Comparison of ENCODE assay signal across 8 cellular contexts in the genomic region with DNA sequence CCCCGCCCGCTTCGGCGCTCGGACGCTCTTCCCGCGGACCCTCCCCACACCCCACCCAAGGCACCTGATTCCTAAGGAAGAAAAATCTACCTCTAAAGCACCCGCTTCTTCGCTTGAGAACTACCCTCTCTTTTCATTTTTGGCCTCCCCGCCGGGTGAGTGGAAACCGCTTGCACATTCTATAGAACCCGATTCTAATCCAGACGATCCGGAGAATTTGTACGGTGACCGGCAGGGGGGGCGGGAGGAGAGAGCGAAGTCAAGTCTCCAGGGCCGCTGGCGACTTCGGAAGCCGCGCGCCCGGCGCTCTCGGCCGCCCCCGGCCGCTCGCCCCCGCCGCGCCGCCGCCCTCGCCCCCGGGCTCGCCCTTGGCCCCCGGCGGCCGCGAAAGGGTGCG. TPM values are rescaled to one million over a fixed set of nuclear protein-coding genes. Genes with fewer than 3 reads are reported as not detected.
DNase-seq lines count a peak whose midpoint lies in the region; TF ChIP-seq lines count a peak whose summit lies in the region.

A gene (plus strand): TSS at position 262 of the 397 bp plus-strand sequence. CDS start 221 bp downstream, outside the sequence.

- H3K27ac ChIP-seq in Peyer's patch (peak within 1 kb of the TSS; percentile 18 to 83 (median 60)), breast epithelium (peak within 1 kb of the TSS; percentile 4 to 23), sigmoid colon (peak within 1 kb of the TSS; percentile 92 to 95 (median 94))

- peak in 3 of 6 experiments; percentile 39 to 51 (median 45) for TF ChIP-seq CTCF in Peyer's patch (IDR thresholded peaks at IDR 0.05)
- peak in 2 of 3 donors; percentile 17 to 41 for TF ChIP-seq CTCF in breast epithelium (IDR thresholded peaks at IDR 0.05)
- TF ChIP-seq CTCF in sigmoid colon (IDR thresholded peaks at IDR 0.05): peak in 3 of 4 experiments; percentile 20 to 26 (median 25)

- peak within 1 kb of the TSS; percentile 35 to 65 (median 51) for H3K4me3 ChIP-seq in Peyer's patch
- peak within 1 kb of the TSS; percentile 69 to 83 (median 73) for H3K4me3 ChIP-seq in breast epithelium
- H3K4me3 ChIP-seq in iPS-18c (ENCODE audit: insufficient read depth, low read depth, low read length): peak within 1 kb of the TSS; percentile 62
- peak within 1 kb of the TSS; percentile 80 to 93 (median 89) for H3K4me3 ChIP-seq in sigmoid colon

- DNase-seq in NCI-H524 (lab: John Stamatoyannopoulos, UW) (peak; percentile 33 to 71), NCI-H524 treated with DMSO at 0.1 percent for 48 hours (lab: John Stamatoyannopoulos, UW) (no peak), Peyer's patch (peak in 2 of 3 donors; percentile 74 to 78), breast epithelium (ENCODE audit: low spot score in 2 of 2) (peak in 1 of 2 donors; percentile 66), sigmoid colon (peak; percentile 88), T-helper 9 cell (no peak)
- no peak for DNase-seq in stimulated activated naive CD4-positive, alpha-beta T cell (lab: John Stamatoyannopoulos, UW)

- H3K4me1 ChIP-seq in Peyer's patch: peaks cover 0 to 8% (median 0%) of the 10 kb centered on the region in 4 donors
- peaks cover 0 to 5% of the 10 kb centered on the region in 2 donors for H3K4me1 ChIP-seq in breast epithelium
- H3K4me1 ChIP-seq in sigmoid colon: peaks cover 0 to 77% (median 37%) of the 10 kb centered on the region in 4 donors

- H3K9me3 ChIP-seq in Peyer's patch (no peaks in the 10 kb centered on the region), breast epithelium (no peaks in the 10 kb centered on the region), iPS-18c (ENCODE audit: control insufficient read depth, insufficient read depth, low read length) (no peaks in the 10 kb centered on the region), sigmoid colon (no peaks in the 10 kb centered on the region)

- WGBS in sigmoid colon, 2 donors: 1 to 2% methylated on average over 46 of the region's 46 CpGs

- TF ChIP-seq POLR2A in Peyer's patch (IDR thresholded peaks at IDR 0.05) (no peak), breast epithelium (IDR thresholded peaks at IDR 0.05) (no peak), sigmoid colon (IDR thresholded peaks at IDR 0.05) (no peak)

- TF ChIP-seq EP300 in sigmoid colon (IDR thresholded peaks at IDR 0.05): no peak

- intact Hi-C loops in breast epithelium (cut with DNase I; ENCODE audit: low total_unique reads): no loop called here
- intact Hi-C loops in sigmoid colon (cut with DNase I): loop anchor here (2.0 to 5.0 kb wide), 4 partner anchors 114 to 321 kb away; a partner anchor contains a TSS

- H3K36me3 ChIP-seq in Peyer's patch (no peaks in the 10 kb centered on the region), breast epithelium (no peaks in the 10 kb centered on the region), sigmoid colon (peaks cover 0 to 19% (median 0%) of the 10 kb centered on the region in 4 donors)

- peaks cover 0 to 10% of the 10 kb centered on the region in 2 donors for H3K27me3 ChIP-seq in Peyer's patch
- no peaks in the 10 kb centered on the region for H3K27me3 ChIP-seq in breast epithelium
- H3K27me3 ChIP-seq in sigmoid colon: no peaks in the 10 kb centered on the region

RNA-seq across cellular contexts. Expression of the gene that starts here (rescaled TPM):
- total RNA-seq in Peyer's patch (1 to 10 TPM in 3 of 4 donors, under 1 TPM in 1; 0.88 to 5.0 (median 1.8) TPM), breast epithelium (1 to 10 TPM; 1.3 to 2.5 (median 1.8) TPM), sigmoid colon (10 to 100 TPM in 3 of 4 donors, 1 to 10 TPM in 1; 8.3 to 34.1 (median 15.1) TPM)
- 1 to 10 TPM; 1.3 to 7.8 (median 1.8) TPM for polyA plus RNA-seq in sigmoid colon

Comparison
In these comparisons a context has a peak if more than half of its experiments do, and no peak if none do; other contexts are left out.
1. DNase-seq: peak in NCI-H524 (2 of 2), Peyer's patch (2 of 3) and sigmoid colon (single experiment); none in NCI-H524 treated with DMSO at 0.1 percent for 48 hours (single experiment), T-helper 9 cell (single experiment) and stimulated activated naive CD4-positive, alpha-beta T cell (0 of 6).
2. H3K27ac ChIP-seq: peak in every context shown above with its lines; median percentile 94 in sigmoid colon; 60 in Peyer's patch; 14 in breast epithelium.
3. Peak in every context shown above with its lines, with median percentiles within 50 percentile points of each other: H3K4me3 ChIP-seq.